ENCODE assay signal across 12 cellular contexts in the genomic region with DNA sequence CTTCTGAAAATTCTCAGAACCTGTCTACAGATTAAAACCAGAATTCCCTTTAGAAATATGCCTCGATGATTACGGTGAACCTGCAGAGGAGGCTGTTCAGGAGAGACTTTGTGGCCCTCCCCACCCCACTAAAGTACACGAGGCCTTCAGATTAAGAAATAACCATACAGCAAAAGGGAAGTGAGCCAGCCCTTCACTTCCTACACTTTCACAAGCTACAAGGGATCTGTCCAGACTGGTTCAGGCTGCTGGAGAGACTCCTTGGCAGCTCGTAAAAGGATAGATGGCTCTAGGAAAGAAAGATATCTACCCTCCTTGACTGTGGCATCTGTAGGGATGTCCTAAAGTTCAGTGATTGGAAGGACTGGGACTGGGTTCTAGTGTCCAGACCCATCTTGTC.
"Had no signal": no experiment of that assay in that cellular context is flagged by ENCODE, and none has a peak within 500 bp of the region (broad histone marks: within the 10 kb centered on the region; RNA-seq: fewer than 3 reads in every experiment).

No MANE protein-coding gene starts in this region.

- H3K27ac ChIP-seq: hepatocyte, parathyroid adenoma, thoracic aorta had no signal

- H3K9me3 ChIP-seq: thoracic aorta had no signal

- FAIRE-seq: urothelium cell line had no signal

- DNase-seq: activated CD4-positive, alpha-beta memory T cell treated with anti-CD3 and anti-CD28 coated beads, Interleukin-2, amount 10 ng/mL, durations not matched to agents 7 days and 5 days; activated CD8-positive, alpha-beta memory T cell treated with anti-CD3 and anti-CD28 coated beads, Interleukin-2, amount 50 U/mL, for 4 hours; activated gamma-delta T cell treated with Interleukin-2 at 50 U/mL for 16 hours; activated naive CD8-positive, alpha-beta T cell treated with anti-CD3 and anti-CD28 coated beads for 36 hours; activated T-cell treated with anti-CD3 and anti-CD28 coated beads, Interleukin-2, amount 50 U/mL, for 72 hours; anterior cingulate cortex; stimulated activated CD4-positive, alpha-beta T cell treated with anti-CD3 and anti-CD28 coated beads, Interleukin-15, amount 100 ng/mL, for 24 hours; stimulated activated CD4-positive, alpha-beta T cell treated with anti-CD3 and anti-CD28 coated beads, Interleukin-4, amount 100 ng/mL, for 24 hours had no signal

- H3K36me3 ChIP-seq: thoracic aorta had no signal

- ATAC-seq: activated T-cell treated with anti-CD3 and anti-CD28 coated beads, Interleukin-2, amount 50 U/mL, for 72 hours had no signal

- H3K27me3 ChIP-seq: hepatocyte had no signal

- H3K4me1 ChIP-seq: parathyroid adenoma had no signal

- H3K4me3 ChIP-seq: hepatocyte, thoracic aorta had no signal
